Comparison of ENCODE assay signal across 9 cellular contexts in genomic region chr12:15701721-15702156, GRCh38.
DNase-seq lines count a peak whose midpoint lies in the region; ATAC-seq and TF ChIP-seq lines count a peak whose summit lies in the region.
"Had no signal": no experiment of that assay in that cellular context is flagged by ENCODE, and none has a peak within 500 bp of the region (broad histone marks: within the 10 kb centered on the region; RNA-seq: fewer than 3 reads in every experiment).

No MANE protein-coding gene starts in this region.

- no peak for DNase-seq in T-helper 2 cell treated with Interferon-gamma antibody and Interleukin-4, amounts not matched to agents 5 μg/mL and 100 μg/mL, for 36 hours (ENCODE audit: low spot score)
- DNase-seq in T-helper 2 cell (no peak), body of pancreas (no peak), kidney glomerular epithelial cell (lab: John Stamatoyannopoulos, UW) (peak; percentile 46), testis (no peak), anterior cingulate cortex (lab: John Stamatoyannopoulos, UW) (no peak), NCI-H526 treated with DMSO at 0.1 percent for 48 hours (lab: John Stamatoyannopoulos, UW) (no peak)

- peaks cover 10% of the 10 kb centered on the region for H3K9me3 Mint-ChIP-seq in T-helper 2 cell treated with Interferon-gamma antibody and Interleukin-4, amounts not matched to agents 5 μg/mL and 100 μg/mL, for 36 hours
- H3K9me3 Mint-ChIP-seq: central memory CD8-positive, alpha-beta T cell had no signal

- H3K36me3 ChIP-seq in body of pancreas (replicated peaks in 1 of 2; ENCODE audit: insufficient read depth in 1 of 2, low read depth in 2 of 2) (no peaks in the 10 kb centered on the region), testis (ENCODE audit: low read depth, missing control alignments) (no peaks in the 10 kb centered on the region)

- peak overlapping the region; percentile 68 for H3K27ac Mint-ChIP-seq in T-helper 2 cell treated with Interferon-gamma antibody and Interleukin-4, amounts not matched to agents 5 μg/mL and 100 μg/mL, for 36 hours

- H3K4me3 ChIP-seq in body of pancreas (no peak overlapping the region), testis (no peak overlapping the region)

- H3K27ac ChIP-seq in body of pancreas (peak overlapping the region in 1 of 4 donors; percentile 60), testis (peak overlapping the region; percentile 45 to 85)

- H3K4me1 Mint-ChIP-seq in T-helper 2 cell treated with Interferon-gamma antibody and Interleukin-4, amounts not matched to agents 5 μg/mL and 100 μg/mL, for 36 hours (ENCODE audit: low read depth): peaks cover 43% of the 10 kb centered on the region
- H3K4me1 Mint-ChIP-seq: central memory CD8-positive, alpha-beta T cell had no signal

- peak; percentile 45 for ATAC-seq in body of pancreas
- ATAC-seq in HG03039 (IDR thresholded peaks at IDR 0.05; ENCODE audit: unreplicated experiment): no peak

- H3K36me3 Mint-ChIP-seq in T-helper 2 cell treated with Interferon-gamma antibody and Interleukin-4, amounts not matched to agents 5 μg/mL and 100 μg/mL, for 36 hours (ENCODE audit: low read depth): peaks cover 4% of the 10 kb centered on the region

- H3K4me3 Mint-ChIP-seq in T-helper 2 cell treated with Interferon-gamma antibody and Interleukin-4, amounts not matched to agents 5 μg/mL and 100 μg/mL, for 36 hours: no peak overlapping the region
- H3K4me3 Mint-ChIP-seq: central memory CD8-positive, alpha-beta T cell had no signal

- H3K27me3 ChIP-seq in body of pancreas: no peaks in the 10 kb centered on the region
- no peaks in the 10 kb centered on the region for H3K27me3 ChIP-seq in testis

- no peaks in the 10 kb centered on the region for H3K27me3 Mint-ChIP-seq in T-helper 2 cell treated with Interferon-gamma antibody and Interleukin-4, amounts not matched to agents 5 μg/mL and 100 μg/mL, for 36 hours (ENCODE audit: low read depth)

- WGBS in body of pancreas, 2 donors: 56 to 65% methylated on average over 3 of the region's 3 CpGs
- WGBS in testis, 2 donors: 20 to 22% methylated on average over 3 of the region's 3 CpGs

- no peak for TF ChIP-seq POLR2A in body of pancreas (IDR thresholded peaks at IDR 0.05)
- no peak for TF ChIP-seq POLR2A in testis (IDR thresholded peaks at IDR 0.05)

- intact Hi-C loops in body of pancreas (cut with DNase I) (no loop called here), testis (cut with DNase I; ENCODE audit: low total_unique reads) (no loop called here)

- TF ChIP-seq CTCF in body of pancreas (IDR thresholded peaks at IDR 0.05): no peak
- no peak for TF ChIP-seq CTCF in testis (IDR thresholded peaks at IDR 0.05)

- H3K4me1 ChIP-seq in body of pancreas (peaks cover 22% of the 10 kb centered on the region), testis (peaks cover 31% of the 10 kb centered on the region)

- no peaks in the 10 kb centered on the region for H3K9me3 ChIP-seq in body of pancreas
- no peaks in the 10 kb centered on the region for H3K9me3 ChIP-seq in testis
